ENCODE assay signal across 1 cellular context in the genomic region with DNA sequence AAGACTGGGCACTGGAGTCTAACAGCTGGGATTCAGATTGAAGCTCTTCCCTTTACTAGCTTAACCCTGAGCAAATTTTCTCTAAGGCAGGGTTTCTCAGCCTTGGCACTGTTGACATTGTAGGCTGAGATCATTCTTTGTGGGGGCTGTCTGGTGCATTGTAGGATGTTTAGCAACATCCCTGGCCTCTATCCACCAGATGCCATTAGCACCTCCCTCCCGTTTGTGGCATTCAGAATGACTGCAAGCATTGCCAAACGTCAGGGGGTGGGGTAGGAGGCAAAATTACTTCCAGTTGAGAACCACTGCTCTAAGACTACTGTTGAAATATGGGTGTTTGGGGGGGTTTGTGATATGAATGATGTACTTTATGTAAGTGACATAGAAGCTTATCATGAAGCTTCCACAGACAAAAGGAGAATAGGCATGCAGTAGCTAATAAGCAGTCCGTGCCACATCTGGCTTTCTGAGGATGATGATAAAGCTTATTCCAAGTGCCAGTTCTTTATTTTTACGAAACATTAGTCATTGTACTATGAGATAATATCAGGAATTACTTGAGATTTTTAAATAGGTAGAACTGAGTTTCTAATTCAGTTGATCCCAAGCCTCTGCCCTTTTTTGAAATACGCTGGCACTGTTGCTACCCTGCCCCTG.
TF ChIP-seq lines count a peak whose summit lies in the region.

No MANE protein-coding gene starts in this region.

TF ChIP-seq in GM23338, 12 proteins besides CTCF, POLR2A, EP300 and RAD21 (continued from another document):
- TF ChIP-seq, protein P1, sequence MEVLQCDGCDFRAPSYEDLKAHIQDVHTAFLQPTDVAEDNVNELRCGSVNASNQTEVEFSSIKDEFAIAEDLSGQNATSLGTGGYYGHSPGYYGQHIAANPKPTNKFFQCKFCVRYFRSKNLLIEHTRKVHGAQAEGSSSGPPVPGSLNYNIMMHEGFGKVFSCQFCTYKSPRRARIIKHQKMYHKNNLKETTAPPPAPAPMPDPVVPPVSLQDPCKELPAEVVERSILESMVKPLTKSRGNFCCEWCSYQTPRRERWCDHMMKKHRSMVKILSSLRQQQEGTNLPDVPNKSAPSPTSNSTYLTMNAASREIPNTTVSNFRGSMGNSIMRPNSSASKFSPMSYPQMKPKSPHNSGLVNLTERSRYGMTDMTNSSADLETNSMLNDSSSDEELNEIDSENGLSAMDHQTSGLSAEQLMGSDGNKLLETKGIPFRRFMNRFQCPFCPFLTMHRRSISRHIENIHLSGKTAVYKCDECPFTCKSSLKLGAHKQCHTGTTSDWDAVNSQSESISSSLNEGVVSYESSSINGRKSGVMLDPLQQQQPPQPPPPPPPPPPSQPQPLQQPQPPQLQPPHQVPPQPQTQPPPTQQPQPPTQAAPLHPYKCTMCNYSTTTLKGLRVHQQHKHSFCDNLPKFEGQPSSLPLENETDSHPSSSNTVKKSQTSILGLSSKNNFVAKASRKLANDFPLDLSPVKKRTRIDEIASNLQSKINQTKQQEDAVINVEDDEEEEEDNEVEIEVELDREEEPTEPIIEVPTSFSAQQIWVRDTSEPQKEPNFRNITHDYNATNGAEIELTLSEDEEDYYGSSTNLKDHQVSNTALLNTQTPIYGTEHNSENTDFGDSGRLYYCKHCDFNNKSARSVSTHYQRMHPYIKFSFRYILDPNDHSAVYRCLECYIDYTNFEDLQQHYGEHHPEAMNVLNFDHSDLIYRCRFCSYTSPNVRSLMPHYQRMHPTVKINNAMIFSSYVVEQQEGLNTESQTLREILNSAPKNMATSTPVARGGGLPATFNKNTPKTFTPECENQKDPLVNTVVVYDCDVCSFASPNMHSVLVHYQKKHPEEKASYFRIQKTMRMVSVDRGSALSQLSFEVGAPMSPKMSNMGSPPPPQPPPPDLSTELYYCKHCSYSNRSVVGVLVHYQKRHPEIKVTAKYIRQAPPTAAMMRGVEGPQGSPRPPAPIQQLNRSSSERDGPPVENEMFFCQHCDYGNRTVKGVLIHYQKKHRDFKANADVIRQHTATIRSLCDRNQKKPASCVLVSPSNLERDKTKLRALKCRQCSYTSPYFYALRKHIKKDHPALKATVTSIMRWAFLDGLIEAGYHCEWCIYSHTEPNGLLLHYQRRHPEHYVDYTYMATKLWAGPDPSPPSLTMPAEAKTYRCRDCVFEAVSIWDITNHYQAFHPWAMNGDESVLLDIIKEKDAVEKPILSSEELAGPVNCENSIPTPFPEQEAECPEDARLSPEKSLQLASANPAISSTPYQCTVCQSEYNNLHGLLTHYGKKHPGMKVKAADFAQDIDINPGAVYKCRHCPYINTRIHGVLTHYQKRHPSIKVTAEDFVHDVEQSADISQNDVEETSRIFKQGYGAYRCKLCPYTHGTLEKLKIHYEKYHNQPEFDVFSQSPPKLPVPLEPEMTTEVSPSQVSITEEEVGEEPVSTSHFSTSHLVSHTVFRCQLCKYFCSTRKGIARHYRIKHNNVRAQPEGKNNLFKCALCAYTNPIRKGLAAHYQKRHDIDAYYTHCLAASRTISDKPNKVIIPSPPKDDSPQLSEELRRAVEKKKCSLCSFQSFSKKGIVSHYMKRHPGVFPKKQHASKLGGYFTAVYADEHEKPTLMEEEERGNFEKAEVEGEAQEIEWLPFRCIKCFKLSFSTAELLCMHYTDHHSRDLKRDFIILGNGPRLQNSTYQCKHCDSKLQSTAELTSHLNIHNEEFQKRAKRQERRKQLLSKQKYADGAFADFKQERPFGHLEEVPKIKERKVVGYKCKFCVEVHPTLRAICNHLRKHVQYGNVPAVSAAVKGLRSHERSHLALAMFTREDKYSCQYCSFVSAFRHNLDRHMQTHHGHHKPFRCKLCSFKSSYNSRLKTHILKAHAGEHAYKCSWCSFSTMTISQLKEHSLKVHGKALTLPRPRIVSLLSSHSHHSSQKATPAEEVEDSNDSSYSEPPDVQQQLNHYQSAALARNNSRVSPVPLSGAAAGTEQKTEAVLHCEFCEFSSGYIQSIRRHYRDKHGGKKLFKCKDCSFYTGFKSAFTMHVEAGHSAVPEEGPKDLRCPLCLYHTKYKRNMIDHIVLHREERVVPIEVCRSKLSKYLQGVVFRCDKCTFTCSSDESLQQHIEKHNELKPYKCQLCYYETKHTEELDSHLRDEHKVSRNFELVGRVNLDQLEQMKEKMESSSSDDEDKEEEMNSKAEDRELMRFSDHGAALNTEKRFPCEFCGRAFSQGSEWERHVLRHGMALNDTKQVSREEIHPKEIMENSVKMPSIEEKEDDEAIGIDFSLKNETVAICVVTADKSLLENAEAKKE (CRISPR knock-in tag; IDR thresholded peaks at IDR 0.05) = no peak
- TF ChIP-seq POLR2AphosphoS5 (IDR thresholded peaks at IDR 0.05; ENCODE audit: low read depth) (no peak), ZNF114 (CRISPR knock-in tag; IDR thresholded peaks at IDR 0.05) (no peak), EZH2 (IDR thresholded peaks at IDR 0.05; ENCODE audit: low read depth, unreplicated experiment) (no peak), ZNF331 (CRISPR knock-in tag; IDR thresholded peaks at IDR 0.05; ENCODE audit: low read depth) (no peak)
